Comparison of ENCODE assay signal across 1 cellular context in the genomic region with DNA sequence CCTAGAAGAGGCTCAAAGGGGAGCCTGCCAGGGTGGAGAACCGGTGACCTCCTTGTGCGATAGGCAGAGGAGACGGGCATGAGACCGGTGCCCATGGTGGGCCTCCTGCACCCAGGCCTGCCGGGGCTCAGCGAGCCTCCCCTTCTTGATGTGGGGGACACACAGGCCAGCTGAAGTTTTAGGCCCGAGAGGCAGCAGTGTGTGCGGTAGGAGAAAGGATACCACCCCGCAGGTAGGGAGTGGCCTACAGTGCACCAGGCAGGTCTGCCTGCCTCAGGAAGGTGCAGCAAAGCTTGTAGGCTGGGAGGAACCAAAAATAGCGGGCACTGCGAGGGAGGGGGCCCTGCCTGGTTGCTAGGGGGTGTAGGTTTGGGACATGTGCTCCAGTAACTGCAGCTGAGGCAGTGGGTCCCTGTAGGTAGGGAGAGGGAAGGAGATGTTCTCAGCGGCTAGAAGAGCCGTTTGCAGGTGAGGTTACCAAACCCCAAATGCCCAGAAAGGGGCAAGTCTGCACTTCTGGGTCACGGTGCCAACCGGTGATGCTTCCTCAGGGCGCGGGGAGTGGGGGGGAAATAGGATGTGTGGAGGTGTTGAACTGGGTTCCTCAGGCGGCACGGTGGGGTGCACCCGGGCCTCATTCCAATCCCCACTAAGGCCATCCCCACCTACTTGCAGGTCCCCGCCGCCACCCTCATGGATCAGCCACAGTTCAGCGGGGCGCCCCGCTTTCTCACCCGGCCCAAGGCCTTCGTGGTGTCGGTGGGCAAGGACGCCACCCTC.
TF ChIP-seq lines count a peak whose summit lies in the region.

No MANE protein-coding gene starts in this region.

TF ChIP-seq in GM23338, 12 proteins besides CTCF, POLR2A, EP300 and RAD21 (continued from another document):
- TF ChIP-seq, protein P1, sequence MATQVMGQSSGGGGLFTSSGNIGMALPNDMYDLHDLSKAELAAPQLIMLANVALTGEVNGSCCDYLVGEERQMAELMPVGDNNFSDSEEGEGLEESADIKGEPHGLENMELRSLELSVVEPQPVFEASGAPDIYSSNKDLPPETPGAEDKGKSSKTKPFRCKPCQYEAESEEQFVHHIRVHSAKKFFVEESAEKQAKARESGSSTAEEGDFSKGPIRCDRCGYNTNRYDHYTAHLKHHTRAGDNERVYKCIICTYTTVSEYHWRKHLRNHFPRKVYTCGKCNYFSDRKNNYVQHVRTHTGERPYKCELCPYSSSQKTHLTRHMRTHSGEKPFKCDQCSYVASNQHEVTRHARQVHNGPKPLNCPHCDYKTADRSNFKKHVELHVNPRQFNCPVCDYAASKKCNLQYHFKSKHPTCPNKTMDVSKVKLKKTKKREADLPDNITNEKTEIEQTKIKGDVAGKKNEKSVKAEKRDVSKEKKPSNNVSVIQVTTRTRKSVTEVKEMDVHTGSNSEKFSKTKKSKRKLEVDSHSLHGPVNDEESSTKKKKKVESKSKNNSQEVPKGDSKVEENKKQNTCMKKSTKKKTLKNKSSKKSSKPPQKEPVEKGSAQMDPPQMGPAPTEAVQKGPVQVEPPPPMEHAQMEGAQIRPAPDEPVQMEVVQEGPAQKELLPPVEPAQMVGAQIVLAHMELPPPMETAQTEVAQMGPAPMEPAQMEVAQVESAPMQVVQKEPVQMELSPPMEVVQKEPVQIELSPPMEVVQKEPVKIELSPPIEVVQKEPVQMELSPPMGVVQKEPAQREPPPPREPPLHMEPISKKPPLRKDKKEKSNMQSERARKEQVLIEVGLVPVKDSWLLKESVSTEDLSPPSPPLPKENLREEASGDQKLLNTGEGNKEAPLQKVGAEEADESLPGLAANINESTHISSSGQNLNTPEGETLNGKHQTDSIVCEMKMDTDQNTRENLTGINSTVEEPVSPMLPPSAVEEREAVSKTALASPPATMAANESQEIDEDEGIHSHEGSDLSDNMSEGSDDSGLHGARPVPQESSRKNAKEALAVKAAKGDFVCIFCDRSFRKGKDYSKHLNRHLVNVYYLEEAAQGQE (IDR thresholded peaks at IDR 0.05; ENCODE audit: unreplicated experiment), result no peak
- TF ChIP-seq CREB1 (CRISPR knock-in tag; IDR thresholded peaks at IDR 0.05; ENCODE audit: low read depth) (no peak), ZNF114 (CRISPR knock-in tag; IDR thresholded peaks at IDR 0.05) (no peak)
- TF ChIP-seq, protein P2, sequence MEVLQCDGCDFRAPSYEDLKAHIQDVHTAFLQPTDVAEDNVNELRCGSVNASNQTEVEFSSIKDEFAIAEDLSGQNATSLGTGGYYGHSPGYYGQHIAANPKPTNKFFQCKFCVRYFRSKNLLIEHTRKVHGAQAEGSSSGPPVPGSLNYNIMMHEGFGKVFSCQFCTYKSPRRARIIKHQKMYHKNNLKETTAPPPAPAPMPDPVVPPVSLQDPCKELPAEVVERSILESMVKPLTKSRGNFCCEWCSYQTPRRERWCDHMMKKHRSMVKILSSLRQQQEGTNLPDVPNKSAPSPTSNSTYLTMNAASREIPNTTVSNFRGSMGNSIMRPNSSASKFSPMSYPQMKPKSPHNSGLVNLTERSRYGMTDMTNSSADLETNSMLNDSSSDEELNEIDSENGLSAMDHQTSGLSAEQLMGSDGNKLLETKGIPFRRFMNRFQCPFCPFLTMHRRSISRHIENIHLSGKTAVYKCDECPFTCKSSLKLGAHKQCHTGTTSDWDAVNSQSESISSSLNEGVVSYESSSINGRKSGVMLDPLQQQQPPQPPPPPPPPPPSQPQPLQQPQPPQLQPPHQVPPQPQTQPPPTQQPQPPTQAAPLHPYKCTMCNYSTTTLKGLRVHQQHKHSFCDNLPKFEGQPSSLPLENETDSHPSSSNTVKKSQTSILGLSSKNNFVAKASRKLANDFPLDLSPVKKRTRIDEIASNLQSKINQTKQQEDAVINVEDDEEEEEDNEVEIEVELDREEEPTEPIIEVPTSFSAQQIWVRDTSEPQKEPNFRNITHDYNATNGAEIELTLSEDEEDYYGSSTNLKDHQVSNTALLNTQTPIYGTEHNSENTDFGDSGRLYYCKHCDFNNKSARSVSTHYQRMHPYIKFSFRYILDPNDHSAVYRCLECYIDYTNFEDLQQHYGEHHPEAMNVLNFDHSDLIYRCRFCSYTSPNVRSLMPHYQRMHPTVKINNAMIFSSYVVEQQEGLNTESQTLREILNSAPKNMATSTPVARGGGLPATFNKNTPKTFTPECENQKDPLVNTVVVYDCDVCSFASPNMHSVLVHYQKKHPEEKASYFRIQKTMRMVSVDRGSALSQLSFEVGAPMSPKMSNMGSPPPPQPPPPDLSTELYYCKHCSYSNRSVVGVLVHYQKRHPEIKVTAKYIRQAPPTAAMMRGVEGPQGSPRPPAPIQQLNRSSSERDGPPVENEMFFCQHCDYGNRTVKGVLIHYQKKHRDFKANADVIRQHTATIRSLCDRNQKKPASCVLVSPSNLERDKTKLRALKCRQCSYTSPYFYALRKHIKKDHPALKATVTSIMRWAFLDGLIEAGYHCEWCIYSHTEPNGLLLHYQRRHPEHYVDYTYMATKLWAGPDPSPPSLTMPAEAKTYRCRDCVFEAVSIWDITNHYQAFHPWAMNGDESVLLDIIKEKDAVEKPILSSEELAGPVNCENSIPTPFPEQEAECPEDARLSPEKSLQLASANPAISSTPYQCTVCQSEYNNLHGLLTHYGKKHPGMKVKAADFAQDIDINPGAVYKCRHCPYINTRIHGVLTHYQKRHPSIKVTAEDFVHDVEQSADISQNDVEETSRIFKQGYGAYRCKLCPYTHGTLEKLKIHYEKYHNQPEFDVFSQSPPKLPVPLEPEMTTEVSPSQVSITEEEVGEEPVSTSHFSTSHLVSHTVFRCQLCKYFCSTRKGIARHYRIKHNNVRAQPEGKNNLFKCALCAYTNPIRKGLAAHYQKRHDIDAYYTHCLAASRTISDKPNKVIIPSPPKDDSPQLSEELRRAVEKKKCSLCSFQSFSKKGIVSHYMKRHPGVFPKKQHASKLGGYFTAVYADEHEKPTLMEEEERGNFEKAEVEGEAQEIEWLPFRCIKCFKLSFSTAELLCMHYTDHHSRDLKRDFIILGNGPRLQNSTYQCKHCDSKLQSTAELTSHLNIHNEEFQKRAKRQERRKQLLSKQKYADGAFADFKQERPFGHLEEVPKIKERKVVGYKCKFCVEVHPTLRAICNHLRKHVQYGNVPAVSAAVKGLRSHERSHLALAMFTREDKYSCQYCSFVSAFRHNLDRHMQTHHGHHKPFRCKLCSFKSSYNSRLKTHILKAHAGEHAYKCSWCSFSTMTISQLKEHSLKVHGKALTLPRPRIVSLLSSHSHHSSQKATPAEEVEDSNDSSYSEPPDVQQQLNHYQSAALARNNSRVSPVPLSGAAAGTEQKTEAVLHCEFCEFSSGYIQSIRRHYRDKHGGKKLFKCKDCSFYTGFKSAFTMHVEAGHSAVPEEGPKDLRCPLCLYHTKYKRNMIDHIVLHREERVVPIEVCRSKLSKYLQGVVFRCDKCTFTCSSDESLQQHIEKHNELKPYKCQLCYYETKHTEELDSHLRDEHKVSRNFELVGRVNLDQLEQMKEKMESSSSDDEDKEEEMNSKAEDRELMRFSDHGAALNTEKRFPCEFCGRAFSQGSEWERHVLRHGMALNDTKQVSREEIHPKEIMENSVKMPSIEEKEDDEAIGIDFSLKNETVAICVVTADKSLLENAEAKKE (CRISPR knock-in tag; IDR thresholded peaks at IDR 0.05), result no peak
TF ChIP-seq in GM23338: peak in this region for 0.
